24 cellular contexts compared by ENCODE assay signal in genomic region chr16:12975766-12976165, GRCh38.
DNase-seq lines count a peak whose midpoint lies in the region; ATAC-seq, FAIRE-seq and TF ChIP-seq lines count a peak whose summit lies in the region.
"Had no signal": no experiment of that assay in that cellular context is flagged by ENCODE, and none has a peak within 500 bp of the region (broad histone marks: within the 10 kb centered on the region; RNA-seq: fewer than 3 reads in every experiment).

No MANE protein-coding gene starts in this region.

- H3K4me1 ChIP-seq in PC-9 (replicated peaks; ENCODE audit: insufficient read depth): peaks cover 36% of the 10 kb centered on the region
- no peaks in the 10 kb centered on the region for H3K4me1 ChIP-seq in HepG2 (ENCODE audit: insufficient read depth, low read length)
- H3K4me1 ChIP-seq in esophagus muscularis mucosa: no peaks in the 10 kb centered on the region
- H3K4me1 ChIP-seq: BE2C, BLaER1 had no signal

- TF ChIP-seq CTCF in PC-9 (conservative IDR thresholded peaks at IDR 0.05) (no peak), HepG2 (CRISPR knock-in tag; IDR thresholded peaks at IDR 0.05) (no peak), esophagus muscularis mucosa (IDR thresholded peaks at IDR 0.05) (no peak)

- no peak overlapping the region for H3K9ac ChIP-seq in HepG2 (ENCODE audit: insufficient read depth, low read depth, low read length)
- H3K9ac ChIP-seq: BLaER1 had no signal

- DNase-seq in PC-9 (no peak), HepG2 (ENCODE audit: low spot score) (no peak), esophagus muscularis mucosa (ENCODE audit: extremely low spot score) (no peak), DMS79 (lab: John Stamatoyannopoulos, UW) (no peak)
- DNase-seq: 8988T; ACHN; BE2C; C1 segment of cervical spinal cord; Calu3; CD4-positive, alpha-beta memory T cell; CD4-positive, CD25-positive, alpha-beta regulatory T cell; CD8-positive, alpha-beta memory T cell; COR-L47; DND-41; EL; GDM1 had no signal

- BruUV-seq in PC-9 (replicated peaks; lab: Mats Ljungman, UMichigan) (no TSS peak), HepG2 (replicated peaks; lab: Mats Ljungman, UMichigan) (no TSS peak)

- in situ Hi-C loops in HepG2 (cut with HindIII; ENCODE audit: extremely low pct_ligation_motif_present, low pct_unique_long_range_greater_than_20kb): no loop called here

- ATAC-seq in HepG2: no peak
- no peak for ATAC-seq in GM18519 (IDR thresholded peaks at IDR 0.05; ENCODE audit: low FRiP score, unreplicated experiment)
- ATAC-seq: GM12878 had no signal

- H3K9me3 ChIP-seq in PC-9 (ENCODE audit: insufficient read depth, low read depth) (no peaks in the 10 kb centered on the region), HepG2 (ENCODE audit: low read length) (no peaks in the 10 kb centered on the region), esophagus muscularis mucosa (peaks cover 0 to 6% (median under 1%) of the 10 kb centered on the region in 4 donors)
- H3K9me3 ChIP-seq: BLaER1 had no signal

- H3K27ac ChIP-seq in PC-9 (peak overlapping the region; percentile 49), HepG2 (ENCODE audit: extremely low read length, insufficient read depth, low read length) (no peak overlapping the region), esophagus muscularis mucosa (replicated peaks in 1 of 4) (no peak overlapping the region)
- H3K27ac ChIP-seq: BLaER1 had no signal

- no peak overlapping the region for H2AFZ ChIP-seq in PC-9
- no peak overlapping the region for H2AFZ ChIP-seq in HepG2 (ENCODE audit: low read length)

- H3K9me2 ChIP-seq in PC-9 (ENCODE audit: insufficient read depth): no peaks in the 10 kb centered on the region

- H4K20me1 ChIP-seq in PC-9 (ENCODE audit: insufficient read depth): peaks cover 29% of the 10 kb centered on the region
- H4K20me1 ChIP-seq in HepG2 (ENCODE audit: insufficient read depth, low read length): no peaks in the 10 kb centered on the region
- H4K20me1 ChIP-seq: BLaER1 had no signal

- no peak overlapping the region; the same call in 1 of the 2 replicates for H3K4me2 ChIP-seq in PC-9
- H3K4me2 ChIP-seq in HepG2 (ENCODE audit: low read depth, low read length): no peak overlapping the region
- H3K4me2 ChIP-seq: BLaER1 had no signal

- H3F3A ChIP-seq in PC-9 (ENCODE audit: insufficient read depth, low read depth): peaks cover 33% of the 10 kb centered on the region

- CTCF ChIA-PET in PC-9 (lab: Charles Lee) (no interaction called here), HepG2 (lab: Yijun Ruan, JAX; ENCODE audit: low intra/inter-chr PET ratio, low total read pairs) (no interaction called here)

- POLR2A ChIA-PET in PC-9 (lab: Charles Lee; ENCODE audit: unreplicated experiment): interaction anchor here (0.6 kb wide), 1 partner anchor 75 kb away, joined by 11 read pairs; the partner anchor contains the start of gene SHISA9
- POLR2A ChIA-PET in HepG2 (lab: Yijun Ruan, JAX): no interaction called here

- 9% methylated on average over 3 of the region's 3 CpGs for WGBS in HepG2 (ENCODE audit: low lambda C conversion rate)
- WGBS in esophagus muscularis mucosa: 98% methylated on average over 3 of the region's 3 CpGs

- intact Hi-C loops in PC-9 (cut with micrococcal nuclease; ENCODE audit: unreplicated experiment): loop anchor here (5.0 kb wide), 3 partner anchors 73 to 462 kb away; partner anchors contain the start of gene SHISA9
- intact Hi-C loops in HepG2 (cut with micrococcal nuclease; ENCODE audit: unreplicated experiment): no loop called here
- intact Hi-C loops in esophagus muscularis mucosa (cut with DNase I): no loop called here

- no peak for TF ChIP-seq RAD21 in HepG2 (CRISPR knock-in tag; IDR thresholded peaks at IDR 0.05)

- H3K36me3 ChIP-seq in PC-9 (ENCODE audit: low read depth) (no peaks in the 10 kb centered on the region), HepG2 (replicated peaks in 1 of 2; ENCODE audit: control insufficient read depth in 1 of 2, insufficient read depth in 2 of 2, low read length in 2 of 2) (no peaks in the 10 kb centered on the region), esophagus muscularis mucosa (no peaks in the 10 kb centered on the region)
- H3K36me3 ChIP-seq: BE2C, BLaER1 had no signal

- no peak for TF ChIP-seq EP300 in HepG2 (IDR thresholded peaks at IDR 0.05; ENCODE audit: low read depth in 2 of 2, low read length in 2 of 2)
- no peak for TF ChIP-seq EP300 in HepG2 (CRISPR knock-in tag; IDR thresholded peaks at IDR 0.05; ENCODE audit: borderline replicate concordance)
- TF ChIP-seq EP300 in esophagus muscularis mucosa (IDR thresholded peaks at IDR 0.05): no peak

- H3K79me2 ChIP-seq in PC-9 (ENCODE audit: low read depth) (peaks cover 95% of the 10 kb centered on the region), HepG2 (ENCODE audit: insufficient read depth, low read length) (no peaks in the 10 kb centered on the region)

- FAIRE-seq in HepG2 (lab: Jason Lieb, UNC): no peak
- FAIRE-seq: A204.1, D721Med, GM12878, GM12892, GM18507, GM19239 had no signal

- H3K27me3 ChIP-seq in PC-9 (ENCODE audit: insufficient read depth, low read depth) (no peaks in the 10 kb centered on the region), HepG2 (ENCODE audit: control insufficient read depth in 1 of 2, insufficient read depth in 2 of 2, low read length in 2 of 2) (0 out of 5 replicates have a peak, but pooled peaks cover 0 to 3% of the 10 kb centered on the region in 2 experiments), esophagus muscularis mucosa (peaks cover 0 to 13% (median 0%) of the 10 kb centered on the region in 4 donors)
- H3K27me3 ChIP-seq: BE2C, BLaER1 had no signal

- H3K4me3 ChIP-seq in PC-9 (no peak overlapping the region), HepG2 (replicated peaks in 1 of 3; ENCODE audit: insufficient read depth in 1 of 3, low read depth in 2 of 3, low read length in 3 of 3) (no peak overlapping the region), esophagus muscularis mucosa (no peak overlapping the region)
- H3K4me3 ChIP-seq: BLaER1, GM12878 had no signal

- TF ChIP-seq POLR2A in HepG2 (IDR thresholded peaks at IDR 0.05; ENCODE audit: insufficient read depth in 1 of 2, low read depth in 2 of 2, low read length in 2 of 2) (no peak), esophagus muscularis mucosa (IDR thresholded peaks at IDR 0.05; ENCODE audit: low read depth) (no peak)

TF ChIP-seq in HepG2, 621 proteins besides CTCF, POLR2A, EP300 and RAD21:
- TF ChIP-seq MAFK (conservative IDR thresholded peaks at IDR 0.05 in 1 of 2, IDR thresholded peaks at IDR 0.05 in 1 of 2; ENCODE audit: low read length in 2 of 2) (peak; percentile 24 to 64; a peak in 2 of 4 replicates), MAFF (IDR thresholded peaks at IDR 0.05; ENCODE audit: low read depth, low read length) (peak; percentile 59), HNRNPK (IDR thresholded peaks at IDR 0.05; ENCODE audit: low read depth, low read length, poor library complexity, severe bottlenecking) (peak; percentile 14), REL (CRISPR knock-in tag; conservative IDR thresholded peaks at IDR 0.05) (no peak), HMG20A (CRISPR knock-in tag; IDR thresholded peaks at IDR 0.05; ENCODE audit: borderline replicate concordance) (no peak)
TF ChIP-seq in HepG2: peak in this region for 3.
